8 cellular contexts compared by ENCODE assay signal in the genomic region with DNA sequence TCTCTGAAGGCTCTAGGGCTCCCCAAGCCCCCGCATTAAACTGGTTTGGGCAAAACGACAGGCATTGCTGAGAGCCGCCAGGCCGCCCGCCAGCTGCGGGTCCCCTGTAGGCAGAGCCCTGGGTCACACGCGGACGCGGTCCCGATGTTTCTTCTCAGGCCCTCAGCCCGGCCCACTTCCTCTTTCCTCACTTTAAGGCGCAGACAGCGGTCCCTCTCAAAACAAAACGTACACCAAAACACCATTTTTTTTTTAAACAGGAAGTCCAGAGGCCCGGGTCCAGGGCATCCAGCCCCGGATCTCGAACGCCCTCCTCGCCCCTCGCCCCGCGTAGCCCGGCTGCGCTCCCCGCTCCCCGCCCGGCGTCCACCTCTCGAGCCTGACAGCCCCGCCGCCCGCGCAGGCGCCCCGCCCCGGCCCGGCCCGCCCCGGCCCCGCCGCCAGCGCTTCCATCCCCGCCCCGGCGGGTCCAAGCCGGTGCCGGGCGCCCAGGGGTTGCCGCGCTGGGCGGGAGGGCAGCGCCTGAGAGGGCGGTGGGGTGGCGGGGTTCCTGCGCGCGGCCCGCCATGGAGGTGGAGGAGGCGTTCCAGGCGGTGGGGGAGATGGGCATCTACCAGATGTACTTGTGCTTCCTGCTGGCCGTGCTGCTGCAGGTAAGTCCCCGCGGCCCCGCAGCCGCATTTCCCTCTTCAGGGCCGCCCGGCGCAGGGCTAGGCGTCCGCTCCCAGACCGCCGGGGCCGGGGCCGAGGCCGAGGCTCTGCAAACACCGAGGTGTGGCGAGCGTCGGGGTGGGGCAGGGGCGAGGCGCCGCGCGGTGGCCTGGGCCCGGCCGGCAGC. TPM values are rescaled to one million over a fixed set of nuclear protein-coding genes. Genes with fewer than 3 reads are reported as not detected.
A peak's percentile ranks its signal among the peaks of the same experiment; 100 is the strongest.
DNase-seq lines count a peak whose midpoint lies in the region; ATAC-seq and TF ChIP-seq lines count a peak whose summit lies in the region.

SLC22A15 (plus strand) TSS at position 452 of the 838 bp plus-strand sequence; CDS start at position 567, 115 bp downstream.

- DNase-seq in AG09309 (ENCODE audit: low read depth) = no peak
- DNase-seq in NCI-H526 treated with DMSO at 0.1 percent for 48 hours (lab: John Stamatoyannopoulos, UW) = peak; percentile 88
- peak; percentile 62 for DNase-seq in activated T-cell treated with anti-CD3 and anti-CD28 coated beads, Interleukin-2, amount 50 U/mL, for 24 hours
- DNase-seq in fibroblast of lung (ENCODE audit: low read depth in 2 of 2) = peak; percentile 13 to 55
- DNase-seq in thoracic aorta (ENCODE audit: low spot score) = peak; percentile 27

- no peaks in the 10 kb centered on the region for H3K36me3 ChIP-seq in fibroblast of lung (ENCODE audit: control insufficient read depth, insufficient read depth, low read length)
- no peaks in the 10 kb centered on the region for H3K36me3 ChIP-seq in muscle layer of duodenum (ENCODE audit: control insufficient read depth in 1 of 2, insufficient read depth in 2 of 2, low read length in 2 of 2)
- no peaks in the 10 kb centered on the region for H3K36me3 ChIP-seq in thoracic aorta

- peak within 1 kb of the TSS; percentile 86 for H3K4me3 Mint-ChIP-seq in activated T-cell treated with anti-CD3 and anti-CD28 coated beads, Interleukin-2, amount 50 U/mL, for 24 hours

- no peaks in the 10 kb centered on the region for H3K9me3 ChIP-seq in fibroblast of lung (ENCODE audit: control insufficient read depth, insufficient read depth, low read depth, low read length)
- H3K9me3 ChIP-seq in muscle layer of duodenum (ENCODE audit: control insufficient read depth in 1 of 2, low read length in 2 of 2) = no peaks in the 10 kb centered on the region
- H3K9me3 ChIP-seq in thoracic aorta = no peaks in the 10 kb centered on the region

- H3K36me3 Mint-ChIP-seq in activated T-cell treated with anti-CD3 and anti-CD28 coated beads, Interleukin-2, amount 50 U/mL, for 24 hours (ENCODE audit: low read depth) = peaks cover 3% of the 10 kb centered on the region

- H3K9me3 Mint-ChIP-seq in activated T-cell treated with anti-CD3 and anti-CD28 coated beads, Interleukin-2, amount 50 U/mL, for 24 hours = no peaks in the 10 kb centered on the region

- H3K79me2 ChIP-seq in fibroblast of lung (ENCODE audit: control insufficient read depth, insufficient read depth, low read length) = peaks cover 2% of the 10 kb centered on the region

- peaks cover 3% of the 10 kb centered on the region for H3K4me1 ChIP-seq in fibroblast of lung (ENCODE audit: control insufficient read depth, extremely low read depth, insufficient read depth, low read length)
- peaks cover 0 to 12% of the 10 kb centered on the region in 2 donors for H3K4me1 ChIP-seq in muscle layer of duodenum (ENCODE audit: control insufficient read depth in 1 of 2, insufficient read depth in 2 of 2, low read length in 2 of 2)
- peaks cover 9 to 18% of the 10 kb centered on the region in 2 donors for H3K4me1 ChIP-seq in thoracic aorta (ENCODE audit: control insufficient read depth in 1 of 2, low read depth in 2 of 2)

- H3K27ac ChIP-seq in fibroblast of lung (ENCODE audit: insufficient read depth, low read length) = peak within 1 kb of the TSS; percentile 66
- peak within 1 kb of the TSS; percentile 32 for H3K27ac ChIP-seq in muscle layer of duodenum (ENCODE audit: low read length)
- peak within 1 kb of the TSS; percentile 68 to 75 for H3K27ac ChIP-seq in thoracic aorta

- peak; percentile 78 for ATAC-seq in GM18519 (IDR thresholded peaks at IDR 0.05; ENCODE audit: low FRiP score, unreplicated experiment)
- peak; percentile 89 for ATAC-seq in HG02938 (IDR thresholded peaks at IDR 0.05; ENCODE audit: unreplicated experiment)
- ATAC-seq in thoracic aorta (ENCODE audit: insufficient number of reproducible peaks, low FRiP score, low read depth) = peak; percentile 25

- peak within 1 kb of the TSS; percentile 64 for H3K4me2 ChIP-seq in fibroblast of lung (ENCODE audit: extremely low read depth, insufficient read depth, low read length)

- peak within 1 kb of the TSS; percentile 69 for H2AFZ ChIP-seq in fibroblast of lung (ENCODE audit: low read length)

- H3K4me3 ChIP-seq in AG09309 (ENCODE audit: control insufficient read depth, low read depth, low read length) = peak within 1 kb of the TSS; percentile 73
- H3K4me3 ChIP-seq in fibroblast of lung (replicated peaks in 1 of 4; ENCODE audit: control extremely low read depth in 1 of 4, insufficient read depth in 1 of 4, low read depth in 3 of 4, low read length in 4 of 4) = peak within 1 kb of the TSS; percentile 64 to 75 (median 70)
- peak within 1 kb of the TSS; percentile 59 to 75 for H3K4me3 ChIP-seq in muscle layer of duodenum (ENCODE audit: low read depth in 1 of 2, low read length in 2 of 2)
- peak within 1 kb of the TSS; percentile 80 for H3K4me3 ChIP-seq in thoracic aorta

- peaks cover 10% of the 10 kb centered on the region for H3K4me1 Mint-ChIP-seq in activated T-cell treated with anti-CD3 and anti-CD28 coated beads, Interleukin-2, amount 50 U/mL, for 24 hours (ENCODE audit: low read depth)

- H3K9ac ChIP-seq in fibroblast of lung (ENCODE audit: insufficient read depth, low read length) = peak within 1 kb of the TSS; percentile 71

- peak within 1 kb of the TSS; percentile 44 for H3K27ac Mint-ChIP-seq in activated T-cell treated with anti-CD3 and anti-CD28 coated beads, Interleukin-2, amount 50 U/mL, for 24 hours

- no peaks in the 10 kb centered on the region for H4K20me1 ChIP-seq in fibroblast of lung (ENCODE audit: control insufficient read depth, extremely low read depth, insufficient read depth, low read length)

- no peaks in the 10 kb centered on the region for H3K27me3 ChIP-seq in fibroblast of lung (ENCODE audit: control insufficient read depth, insufficient read depth, low read length)
- H3K27me3 ChIP-seq in muscle layer of duodenum (ENCODE audit: low read depth, low read length) = no peaks in the 10 kb centered on the region
- H3K27me3 ChIP-seq in thoracic aorta (replicated peaks; ENCODE audit: insufficient read depth) = no peaks in the 10 kb centered on the region

- TF ChIP-seq CTCF in AG09309 (IDR thresholded peaks at IDR 0.05; ENCODE audit: control insufficient read depth, insufficient read depth, low read depth, low read length, missing control alignments) = peak; percentile 2
- no peak for TF ChIP-seq CTCF in fibroblast of lung (conservative IDR thresholded peaks at IDR 0.05 in 1 of 2, IDR thresholded peaks at IDR 0.05 in 1 of 2; ENCODE audit: low read depth in 1 of 2, low read length in 2 of 2)
- TF ChIP-seq CTCF in thoracic aorta (IDR thresholded peaks at IDR 0.05) = no peak

- H3K27me3 Mint-ChIP-seq in activated T-cell treated with anti-CD3 and anti-CD28 coated beads, Interleukin-2, amount 50 U/mL, for 24 hours = peaks cover 59% of the 10 kb centered on the region

RNA-seq across cellular contexts. Expression of gene SLC22A15, which starts in this region (rescaled TPM):
- 11.3 and 21.0 TPM in 2 replicates for total RNA-seq in fibroblast of lung
- polyA plus RNA-seq in fibroblast of lung = 3.1 and 4.9 TPM in 2 replicates
- polyA plus RNA-seq in fibroblast of lung (2012) = 1.6 and 2.1 TPM in 2 replicates
- polyA minus RNA-seq in fibroblast of lung (ENCODE audit: low replicate concordance) = 0.12 and 3.8 TPM in 2 replicates
- 10 to 100 TPM in 1 of 2 donors, 1 to 10 TPM in 1; 7.3 to 11.9 TPM for total RNA-seq in thoracic aorta

Comparison
In these comparisons a context has a peak if more than half of its experiments do, and no peak if none do; other contexts are left out.
1. ATAC-seq: peak in every context shown above with its lines; median percentile 89 in HG02938; 78 in GM18519; 25 in thoracic aorta.